24 cellular contexts compared by ENCODE assay signal in genomic region chr10:129505500-129506075, GRCh38.
"Had no signal": no experiment of that assay in that cellular context is flagged by ENCODE, and none has a peak within 500 bp of the region (broad histone marks: within the 10 kb centered on the region; RNA-seq: fewer than 3 reads in every experiment).

No MANE protein-coding gene starts in this region.

- H3K9me3 ChIP-seq: thoracic aorta had no signal

- H3K4me1 ChIP-seq: left ventricle myocardium inferior had no signal

- ATAC-seq: mucosa of descending colon; natural killer cell treated with Interleukin-12 subunit alpha and Interleukin-12 subunit beta and Interleukin-15 and Interleukin-18, amount 100 ng/mL, for 72 hours; right cardiac atrium; stimulated activated effector memory CD8-positive, alpha-beta T cell treated with anti-CD3 and anti-CD28 coated beads, Interleukin-12 subunit alpha, Interleukin-12 subunit beta, amount 100 ng/mL, for 72 hours had no signal

- H3K27me3 ChIP-seq: brain microvascular endothelial cell, esophagus squamous epithelium had no signal

- DNase-seq: activated CD4-positive, alpha-beta memory T cell treated with anti-CD3 and anti-CD28 coated beads for 36 hours; activated CD4-positive, alpha-beta T cell treated with anti-CD3 and anti-CD28 coated beads, Interleukin-2, amount 10 ng/mL, durations not matched to agents 24 days and 14 days; activated CD4-positive, CD25-positive, alpha-beta regulatory T cell treated with anti-CD3 and anti-CD28 coated beads, Interleukin-2, amount 50 U/mL, for 72 hours; activated CD8-positive, alpha-beta memory T cell treated with anti-CD3 and anti-CD28 coated beads, Interleukin-2, amount 50 U/mL, for 4 hours; activated effector memory CD4-positive, alpha-beta T cell treated with anti-CD3 and anti-CD28 coated beads, Interleukin-2, amount 50 U/mL, for 16 hours; activated naive CD4-positive, alpha-beta T cell treated with anti-CD3 and anti-CD28 coated beads, Interleukin-2, amount 50 U/mL, for 16 hours; activated T-cell treated with anti-CD3 and anti-CD28 coated beads, Interleukin-2, amount 50 U/mL, for 1 hour; amniotic stem cell; brain microvascular endothelial cell; central memory CD4-positive, alpha-beta T cell; endodermal cell; esophagus squamous epithelium; left ventricle myocardium inferior; mucosa of descending colon; right cardiac atrium; stimulated activated CD4-positive, alpha-beta T cell treated with anti-CD3 and anti-CD28 coated beads, Interleukin-12 subunit alpha, Interleukin-12 subunit beta, amount 100 ng/mL, for 4 hours; stimulated activated CD4-positive, alpha-beta T cell treated with anti-CD3 and anti-CD28 coated beads, Interleukin-4, amount 100 ng/mL, for 1 hour; T-helper 9 cell; trophoblast cell had no signal

- H3K36me3 ChIP-seq: brain microvascular endothelial cell, esophagus squamous epithelium, left ventricle myocardium inferior, thoracic aorta had no signal

- H3K4me3 ChIP-seq: esophagus squamous epithelium, left ventricle myocardium inferior, lung, mucosa of descending colon, skin epidermis, thoracic aorta had no signal

- H3K27ac ChIP-seq: brain microvascular endothelial cell, esophagus squamous epithelium, left ventricle myocardium inferior, skin epidermis, thoracic aorta had no signal
